18 cellular contexts compared by ENCODE assay signal in the genomic region with DNA sequence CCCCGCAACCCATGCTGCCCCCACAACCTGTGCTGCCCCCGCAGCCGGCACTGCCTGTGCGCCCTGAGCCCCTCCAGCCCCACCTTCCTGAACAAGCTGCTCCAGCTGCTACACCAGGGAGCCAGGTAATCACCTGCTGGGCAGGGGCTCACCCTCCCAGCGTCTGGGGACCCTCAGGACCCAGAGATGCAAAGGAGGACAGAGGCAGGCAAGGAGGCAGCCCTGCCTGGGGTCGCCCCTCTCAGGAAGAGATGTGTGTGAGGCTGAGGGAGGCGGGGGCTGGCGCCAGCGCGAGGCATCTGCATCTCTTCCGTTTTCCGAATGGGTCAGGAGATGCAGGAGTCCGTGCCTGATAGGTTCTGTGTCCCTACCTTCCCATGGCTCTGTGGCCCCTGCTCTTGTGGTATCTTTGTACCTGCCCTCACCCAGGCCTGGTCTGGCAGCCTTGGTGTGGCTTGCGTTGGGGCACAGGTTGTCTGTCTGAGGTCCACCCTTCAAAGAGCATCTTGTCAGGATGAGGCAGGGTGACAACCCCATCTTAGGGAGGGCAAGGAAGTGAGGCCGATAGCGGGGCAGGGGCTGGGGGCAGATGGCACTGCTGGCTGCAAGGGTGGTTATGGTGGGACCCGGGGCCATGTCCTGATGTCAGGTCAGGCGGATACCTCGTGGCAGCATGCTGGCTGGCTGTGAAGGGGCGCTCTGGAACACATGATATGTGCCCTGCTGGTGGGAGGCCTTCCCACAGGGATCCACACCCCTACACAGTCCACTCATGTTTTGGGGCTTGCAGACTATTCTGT.
A peak's percentile ranks its signal among the peaks of the same experiment; 100 is the strongest.
DNase-seq lines count a peak whose midpoint lies in the region; ATAC-seq, FAIRE-seq and TF ChIP-seq lines count a peak whose summit lies in the region.
"Had no signal": no experiment of that assay in that cellular context is flagged by ENCODE, and none has a peak within 500 bp of the region (broad histone marks: within the 10 kb centered on the region; RNA-seq: fewer than 3 reads in every experiment).

No MANE protein-coding gene starts in this region.

- no peak overlapping the region for H3K4me3 ChIP-seq in kidney (ENCODE audit: low read length in 2 of 2)
- H3K4me3 ChIP-seq: prostate gland, SJCRH30, thyroid gland had no signal

- H3K79me2 ChIP-seq in H9 (ENCODE audit: insufficient read depth, low read length), result no peaks in the 10 kb centered on the region

- H4K8ac ChIP-seq in H9 (replicated peaks; ENCODE audit: insufficient read length, low read depth, low read length), result no peak overlapping the region

- H3K4me1 ChIP-seq in H9 (ENCODE audit: insufficient read depth, low read length) (no peaks in the 10 kb centered on the region), kidney (ENCODE audit: control insufficient read depth in 1 of 2, insufficient read depth in 1 of 2, low read depth in 1 of 2, low read length in 2 of 2) (no peaks in the 10 kb centered on the region)
- H3K4me1 ChIP-seq: prostate gland, SJCRH30 had no signal

- no peak overlapping the region for H4K5ac ChIP-seq in H9 (ENCODE audit: insufficient read length, low read depth, low read length)

- no CpG with 5 or more reads among the region's 20 CpGs for WGBS in H9 (ENCODE audit: extremely low coverage, insufficient read length, low lambda C conversion rate)

- H2BK20ac ChIP-seq in H9 (ENCODE audit: low read depth, low read length, poor library complexity, severe bottlenecking), result no peak overlapping the region

- peak; percentile 45 for DNase-seq in activated CD8-positive, alpha-beta memory T cell treated with anti-CD3 and anti-CD28 coated beads for 24 hours
- DNase-seq in activated CD8-positive, alpha-beta memory T cell treated with anti-CD3 and anti-CD28 coated beads, Interleukin-2, amount 50 U/mL, for 4 hours, result no peak
- DNase-seq in H9, result peak; percentile 25
- peak; percentile 72 for DNase-seq in kidney
- DNase-seq in stimulated activated CD8-positive, alpha-beta memory T cell treated with anti-CD3 and anti-CD28 coated beads, Interleukin-4, amount 100 ng/mL, for 48 hours, result peak; percentile 19
- no peak for DNase-seq in MV-4-11 (lab: John Stamatoyannopoulos, UW)
- DNase-seq in NCI-H2196 (lab: John Stamatoyannopoulos, UW; ENCODE audit: unreplicated experiment), result no peak
- DNase-seq: mammary epithelial cell, NCI-H1417, NCI-H748 treated with DMSO at 0.1 percent for 48 hours, OCI-M1, thyroid gland had no signal

- no peak overlapping the region for H2BK12ac ChIP-seq in H9 (ENCODE audit: insufficient read length, low read depth, low read length)

- H2AFZ ChIP-seq in H9 (ENCODE audit: low read length), result no peak overlapping the region

- 0 out of 4 replicates have a peak, but pooled peaks cover 0 to 7% of the 10 kb centered on the region in 2 experiments for H3K4me1 Mint-ChIP-seq in H9
- H3K4me1 Mint-ChIP-seq: naive thymus-derived CD8-positive, alpha-beta T cell had no signal

- no peak overlapping the region; a peak in 1 of 5 replicates for H3K4me3 Mint-ChIP-seq in H9
- H3K4me3 Mint-ChIP-seq: naive thymus-derived CD8-positive, alpha-beta T cell had no signal

- H3K27me3 ChIP-seq in H9 (ENCODE audit: insufficient read depth, low read length), result no peaks in the 10 kb centered on the region
- H3K27me3 ChIP-seq: thyroid gland had no signal

- H3K36me3 Mint-ChIP-seq in H9 (ENCODE audit: insufficient read depth in 1 of 3, low read depth in 3 of 3), result peaks cover 10 to 11% (median 11%) of the 10 kb centered on the region in 3 experiments
- H3K36me3 Mint-ChIP-seq: naive thymus-derived CD8-positive, alpha-beta T cell had no signal

- H3K9me3 Mint-ChIP-seq in H9, result no peaks in the 10 kb centered on the region
- H3K9me3 Mint-ChIP-seq: naive thymus-derived CD8-positive, alpha-beta T cell had no signal

- FAIRE-seq in kidney (lab: Jason Lieb, UNC), result no peak
- FAIRE-seq: bronchial epithelial cell had no signal

- H2BK15ac ChIP-seq in H9 (ENCODE audit: low read depth, low read length), result no peak overlapping the region

- H3K9me3 ChIP-seq in H9 (ENCODE audit: control insufficient read depth, low read depth, low read length), result no peaks in the 10 kb centered on the region
- H3K9me3 ChIP-seq in kidney (ENCODE audit: control insufficient read depth in 1 of 2, low read length in 2 of 2), result no peaks in the 10 kb centered on the region
- H3K9me3 ChIP-seq: prostate gland, SJCRH30, thyroid gland had no signal

- H3K23me2 ChIP-seq in H9 (ENCODE audit: insufficient read length, low read depth, low read length, poor library complexity, severe bottlenecking), result no peaks in the 10 kb centered on the region

- H3K9ac ChIP-seq in H9 (ENCODE audit: extremely low read depth, insufficient read length, low read length) (no peak overlapping the region), kidney (ENCODE audit: low read length in 2 of 2) (no peak overlapping the region)

- no peak overlapping the region for H3K4me2 ChIP-seq in H9 (ENCODE audit: insufficient read depth, insufficient read length, low read length)

- no peak overlapping the region for H3K23ac ChIP-seq in H9 (ENCODE audit: insufficient read length, low read depth, low read length)

- no peaks in the 10 kb centered on the region for H3K36me3 ChIP-seq in kidney (ENCODE audit: control insufficient read depth in 1 of 2, insufficient read depth in 2 of 2, low read length in 2 of 2)
- H3K36me3 ChIP-seq: prostate gland, SJCRH30, thyroid gland had no signal

- H3K27ac ChIP-seq in H9 (ENCODE audit: insufficient read length, low read depth, low read length) (no peak overlapping the region), kidney (ENCODE audit: low read depth in 2 of 2, low read length in 2 of 2) (no peak overlapping the region)
- H3K27ac ChIP-seq: C4-2B, prostate gland, SJCRH30, thyroid gland had no signal

- H3K4ac ChIP-seq in H9 (ENCODE audit: low read depth, low read length), result no peak overlapping the region

- H2BK120ac ChIP-seq in H9 (ENCODE audit: low read depth, low read length, poor library complexity, severe bottlenecking), result no peak overlapping the region

- H2AK5ac ChIP-seq in H9 (ENCODE audit: insufficient read length, low read length), result no peak overlapping the region

- no peak overlapping the region for H3T11ph ChIP-seq in H9 (ENCODE audit: low read length)

- TF ChIP-seq CTCF in H9 (conservative IDR thresholded peaks at IDR 0.05), result no peak
- no peak for TF ChIP-seq CTCF in kidney (IDR thresholded peaks at IDR 0.05; ENCODE audit: borderline replicate concordance, extremely low read depth, insufficient read depth)

- H3K79me1 ChIP-seq in H9 (ENCODE audit: insufficient read depth, low read depth, low read length, poor library complexity, severe bottlenecking), result no peaks in the 10 kb centered on the region

- H2BK5ac ChIP-seq in H9 (ENCODE audit: insufficient read length, low read length), result no peak overlapping the region

- intact Hi-C loops in kidney (cut with DNase I), result no loop called here

- no peak overlapping the region for H3K56ac ChIP-seq in H9 (ENCODE audit: insufficient read length, low read depth, low read length)

- no peaks in the 10 kb centered on the region; the same call in 1 of the 2 replicates for H3K27me3 Mint-ChIP-seq in H9 (ENCODE audit: low read depth)
- H3K27me3 Mint-ChIP-seq: naive thymus-derived CD8-positive, alpha-beta T cell had no signal

- ATAC-seq in HG02884 (IDR thresholded peaks at IDR 0.05; ENCODE audit: unreplicated experiment), result no peak
- ATAC-seq: naive thymus-derived CD8-positive, alpha-beta T cell had no signal

- H3K14ac ChIP-seq in H9 (ENCODE audit: insufficient read depth, low read length), result no peak overlapping the region; the same call in 1 of the 2 replicates

- H4K91ac ChIP-seq in H9 (ENCODE audit: insufficient read length, low read depth, low read length), result no peak overlapping the region

- H4K20me1 ChIP-seq in H9 (ENCODE audit: control insufficient read depth, insufficient read depth, insufficient read length), result peaks cover 2% of the 10 kb centered on the region

- no peak overlapping the region; a peak in 1 of 7 replicates for H3K27ac Mint-ChIP-seq in H9

- H3K18ac ChIP-seq in H9 (ENCODE audit: insufficient read length, low read depth, low read length), result no peak overlapping the region

Comparison
In these comparisons a context has a peak if more than half of its experiments do, and no peak if none do; other contexts are left out.
1. DNase-seq: peak in activated CD8-positive, alpha-beta memory T cell treated with anti-CD3 and anti-CD28 coated beads for 24 hours (single experiment), H9 (single experiment), kidney (single experiment) and stimulated activated CD8-positive, alpha-beta memory T cell treated with anti-CD3 and anti-CD28 coated beads, Interleukin-4, amount 100 ng/mL, for 48 hours (single experiment); none in activated CD8-positive, alpha-beta memory T cell treated with anti-CD3 and anti-CD28 coated beads, Interleukin-2, amount 50 U/mL, for 4 hours (single experiment), MV-4-11 (single experiment) and NCI-H2196 (single experiment).